ENCODE assay signal across 17 cellular contexts in genomic region chr10:79457256-79457785, GRCh38. TPM values are rescaled to one million over a fixed set of nuclear protein-coding genes. Genes with fewer than 3 reads are reported as not detected.
DNase-seq lines count a peak whose midpoint lies in the region; ATAC-seq and TF ChIP-seq lines count a peak whose summit lies in the region.
"Had no signal": no experiment of that assay in that cellular context is flagged by ENCODE, and none has a peak within 500 bp of the region (broad histone marks: within the 10 kb centered on the region; RNA-seq: fewer than 3 reads in every experiment).

No MANE protein-coding gene starts in this region.

- H3K18ac ChIP-seq in mesenchymal stem cell (ENCODE audit: low read depth in 1 of 2, low read length in 2 of 2): no peak overlapping the region

- H3K4me1 ChIP-seq in mesenchymal stem cell (ENCODE audit: control insufficient read depth, insufficient read depth, low read depth, low read length): peaks cover 9% of the 10 kb centered on the region
- H3K4me1 ChIP-seq: BLaER1, HAP-1 had no signal

- peak overlapping the region in 1 of 2 experiments; percentile 6 for H3K14ac ChIP-seq in mesenchymal stem cell (ENCODE audit: low read length in 2 of 2)

- H3K23ac ChIP-seq in mesenchymal stem cell (ENCODE audit: low read length in 2 of 2): no peak overlapping the region

- WGBS in mesenchymal stem cell: 93% methylated on average over 7 of the region's 7 CpGs

- peaks cover 0 to 4% of the 10 kb centered on the region in 2 experiments for H3K27me3 ChIP-seq in mesenchymal stem cell (ENCODE audit: control insufficient read depth in 1 of 2, insufficient read depth in 1 of 2, low read length in 2 of 2)
- H3K27me3 ChIP-seq: BLaER1 had no signal

- no peak overlapping the region for H2BK12ac ChIP-seq in mesenchymal stem cell (ENCODE audit: low read length in 2 of 2)

- H2AK5ac ChIP-seq in mesenchymal stem cell (ENCODE audit: low read length, severe bottlenecking): no peak overlapping the region

- no peak overlapping the region for H2BK120ac ChIP-seq in mesenchymal stem cell (ENCODE audit: low read depth, low read length)

- ATAC-seq in Right ventricle myocardium inferior (no peak), GM21576 (IDR thresholded peaks at IDR 0.05; ENCODE audit: unreplicated experiment) (no peak), GM19397 (IDR thresholded peaks at IDR 0.05; ENCODE audit: unreplicated experiment) (no peak)
- ATAC-seq: HepG2, K562 had no signal

- H2AFZ ChIP-seq in mesenchymal stem cell (ENCODE audit: low read depth, low read length): no peak overlapping the region

- no peak overlapping the region for H2BK15ac ChIP-seq in mesenchymal stem cell (ENCODE audit: low read depth, poor library complexity, severe bottlenecking)

- no peak overlapping the region for H4K91ac ChIP-seq in mesenchymal stem cell (ENCODE audit: low read length)

- H4K8ac ChIP-seq in mesenchymal stem cell (ENCODE audit: low read length): peak overlapping the region; percentile 45

- H3K4me3 ChIP-seq in epithelial cell of proximal tubule (ENCODE audit: low read depth, low read length): no peak overlapping the region
- no peak overlapping the region for H3K4me3 ChIP-seq in mesenchymal stem cell (ENCODE audit: insufficient read depth in 1 of 2, low read depth in 1 of 2, low read length in 2 of 2)
- H3K4me3 ChIP-seq: BLaER1, HAP-1, K562 had no signal

- no peak for TF ChIP-seq CTCF in epithelial cell of proximal tubule (conservative IDR thresholded peaks at IDR 0.05; ENCODE audit: low read depth, low read length)

- H3K9ac ChIP-seq in mesenchymal stem cell (ENCODE audit: low read length): no peak overlapping the region
- H3K9ac ChIP-seq: BLaER1 had no signal

- intact Hi-C loops in Right ventricle myocardium inferior (cut with DNase I): no loop called here
- intact Hi-C loops in cardiac septum (cut with DNase I): no loop called here

- no peak overlapping the region for H2BK5ac ChIP-seq in mesenchymal stem cell (ENCODE audit: low read depth, low read length, poor library complexity, severe bottlenecking)

- DNase-seq in Right ventricle myocardium inferior (ENCODE audit: missing footprints) (peak; percentile 59), cardiac septum (ENCODE audit: low spot score) (no peak), epithelial cell of proximal tubule (ENCODE audit: low read depth) (peak; percentile 31), mesenchymal stem cell (no peak), NCI-H128 (lab: John Stamatoyannopoulos, UW; ENCODE audit: unreplicated experiment) (no peak)
- DNase-seq: AML-193; CD4-positive, alpha-beta T cell; DMS153; DMS79 treated with DMSO at 0.1 percent for 48 hours; EL had no signal

- no peaks in the 10 kb centered on the region for H3K79me1 ChIP-seq in mesenchymal stem cell (replicated peaks; ENCODE audit: low read length, poor library complexity, severe bottlenecking)

- H3K4ac ChIP-seq in mesenchymal stem cell (ENCODE audit: low read depth in 1 of 2, low read length in 2 of 2): no peak overlapping the region

- no peaks in the 10 kb centered on the region for H3K36me3 ChIP-seq in mesenchymal stem cell (ENCODE audit: control insufficient read depth in 1 of 2, insufficient read depth in 2 of 2, low read depth in 1 of 2, low read length in 2 of 2)
- H3K36me3 ChIP-seq: BLaER1, HAP-1 had no signal

- H3K4me2 ChIP-seq in mesenchymal stem cell (ENCODE audit: low read length, poor library complexity, severe bottlenecking): no peak overlapping the region
- H3K4me2 ChIP-seq: BLaER1 had no signal

- no peaks in the 10 kb centered on the region for H3K9me3 ChIP-seq in mesenchymal stem cell (ENCODE audit: control insufficient read depth, low read length)
- H3K9me3 ChIP-seq: BLaER1, HAP-1 had no signal

- no peak overlapping the region for H3K27ac ChIP-seq in mesenchymal stem cell (ENCODE audit: low read length, poor library complexity, severe bottlenecking)
- H3K27ac ChIP-seq: 22Rv1, BLaER1 had no signal

RNA-seq across cellular contexts. Expression of gene ZCCHC24, which starts 11.9 kb away (rescaled TPM):
- 60.1 TPM for total RNA-seq in Right ventricle myocardium inferior
- 56.6 TPM for total RNA-seq in cardiac septum
- 2.0 and 4.7 TPM in 2 replicates for total RNA-seq in epithelial cell of proximal tubule
- polyA plus RNA-seq in mesenchymal stem cell (2013, experiment 1 of 2): 47.4 TPM
- polyA plus RNA-seq in mesenchymal stem cell (2013, experiment 2 of 2): 49.0 TPM

RNA-seq across cellular contexts. Expression of gene EIF5AL1, which starts 55.0 kb away (rescaled TPM):
- 0.05 TPM for total RNA-seq in Right ventricle myocardium inferior
- 0.08 TPM for total RNA-seq in cardiac septum
- 0.35 and 0.43 TPM in 2 replicates for total RNA-seq in epithelial cell of proximal tubule
- 0.57 TPM for polyA plus RNA-seq in mesenchymal stem cell (2013, experiment 1 of 2)
- polyA plus RNA-seq in mesenchymal stem cell (2013, experiment 2 of 2): 0.70 TPM

Comparison
In these comparisons a context has a peak if more than half of its experiments do, and no peak if none do; other contexts are left out.
1. DNase-seq: peak in Right ventricle myocardium inferior (single experiment) and epithelial cell of proximal tubule (single experiment); none in cardiac septum (single experiment), mesenchymal stem cell (single experiment) and NCI-H128 (single experiment).
2. RNA of gene ZCCHC24, which starts 11.9 kb away (total RNA-seq): 60.1 TPM in Right ventricle myocardium inferior (single experiment) and 56.6 TPM in cardiac septum (single experiment); 2.0 to 4.7 TPM in epithelial cell of proximal tubule; every median in the first group is over 10 times any median in the second.